ENCODE assay signal across 9 cellular contexts in genomic region chr3:169771651-169772529, GRCh38. TPM values are rescaled to one million over a fixed set of nuclear protein-coding genes. Genes with fewer than 3 reads are reported as not detected.
DNase-seq lines count a peak whose midpoint lies in the region; ATAC-seq and TF ChIP-seq lines count a peak whose summit lies in the region.
"Had no signal": no experiment of that assay in that cellular context is flagged by ENCODE, and none has a peak within 500 bp of the region (broad histone marks: within the 10 kb centered on the region; RNA-seq: fewer than 3 reads in every experiment).

No MANE protein-coding gene starts in this region.

- CTCF ChIA-PET in activated CD4-positive, alpha-beta memory T cell treated with anti-CD3 and anti-CD28 coated beads for 36 hours (lab: Charles Lee): interaction anchor here (0.7 to 2.1 kb wide), 4 partner anchors 10 to 197 kb away, joined by 3 to 22 read pairs (median 4); partner anchors contain the start of gene SEC62

- H3K9me3 Mint-ChIP-seq in activated CD4-positive, alpha-beta memory T cell treated with anti-CD3 and anti-CD28 coated beads for 36 hours: no peaks in the 10 kb centered on the region

- DNase-seq in EH (ENCODE audit: low read depth): peak; percentile 80
- DNase-seq in HS-27A (ENCODE audit: low read depth): peak; percentile 85
- DNase-seq in NCI-H82 treated with DMSO at 0.1 percent for 48 hours (lab: John Stamatoyannopoulos, UW; ENCODE audit: unreplicated experiment): peak; percentile 82
- peak; percentile 60 for DNase-seq in activated CD4-positive, alpha-beta memory T cell treated with anti-CD3 and anti-CD28 coated beads for 36 hours
- DNase-seq in effector CD8-positive, alpha-beta T cell (lab: John Stamatoyannopoulos, UW): peak; percentile 54
- peak; percentile 52 for DNase-seq in lower lobe of right lung
- peak in 2 of 3 donors; percentile 20 to 26 for DNase-seq in stimulated activated CD4-positive, alpha-beta T cell treated with anti-CD3 and anti-CD28 coated beads, TNF-alpha, amount 100 ng/mL, for 48 hours (ENCODE audit: low read depth in 3 of 3)
- no peak for DNase-seq in GM19240 (ENCODE audit: insufficient read length, low spot score)

- peaks cover 35% of the 10 kb centered on the region for H3K4me1 Mint-ChIP-seq in activated CD4-positive, alpha-beta memory T cell treated with anti-CD3 and anti-CD28 coated beads for 36 hours (ENCODE audit: low read depth)

- no peak for TF ChIP-seq CTCF in lower lobe of right lung (IDR thresholded peaks at IDR 0.05)

- intact Hi-C loops in activated CD4-positive, alpha-beta memory T cell treated with anti-CD3 and anti-CD28 coated beads for 36 hours (cut with micrococcal nuclease): loop anchor here (1.0 to 2.0 kb wide), 8 partner anchors 13 to 1689 kb away; partner anchors contain the start of genes EIF5A2, PRKCI, SEC62 and TNIK
- intact Hi-C loops in lower lobe of right lung (cut with DNase I): no loop called here

- peaks cover 25% of the 10 kb centered on the region for H3K4me1 ChIP-seq in lower lobe of right lung

- peak overlapping the region; percentile 99 for H3K27ac ChIP-seq in lower lobe of right lung

- H3K27me3 ChIP-seq in lower lobe of right lung (ENCODE audit: low read depth): no peaks in the 10 kb centered on the region

- peaks cover 27% of the 10 kb centered on the region for H3K36me3 ChIP-seq in lower lobe of right lung

- H3K4me3 Mint-ChIP-seq in activated CD4-positive, alpha-beta memory T cell treated with anti-CD3 and anti-CD28 coated beads for 36 hours: peak overlapping the region; percentile 96

- H3K4me3 ChIP-seq in lower lobe of right lung: peak overlapping the region; percentile 95

- POLR2A ChIA-PET in activated CD4-positive, alpha-beta memory T cell treated with anti-CD3 and anti-CD28 coated beads for 36 hours (lab: Charles Lee): interaction anchor here (0.7 to 3.5 kb wide), 5 partner anchors 8 to 283 kb away, joined by 3 to 34 read pairs (median 5); partner anchors contain the start of genes SEC62 and TERC

- no peaks in the 10 kb centered on the region for H3K9me3 ChIP-seq in lower lobe of right lung

- ATAC-seq in lower lobe of right lung: peak; percentile 47 to 67

- H3K27me3 Mint-ChIP-seq in activated CD4-positive, alpha-beta memory T cell treated with anti-CD3 and anti-CD28 coated beads for 36 hours: no peaks in the 10 kb centered on the region

- H3K36me3 Mint-ChIP-seq in activated CD4-positive, alpha-beta memory T cell treated with anti-CD3 and anti-CD28 coated beads for 36 hours: peaks cover 18% of the 10 kb centered on the region

- peak overlapping the region; percentile 97 for H3K27ac Mint-ChIP-seq in activated CD4-positive, alpha-beta memory T cell treated with anti-CD3 and anti-CD28 coated beads for 36 hours

RNA-seq across cellular contexts. Expression of gene MYNN, which starts 1.3 kb away (rescaled TPM):
- total RNA-seq in activated CD4-positive, alpha-beta memory T cell treated with anti-CD3 and anti-CD28 coated beads for 36 hours: 10 to 100 TPM; 12.8 to 14.0 TPM
- total RNA-seq in lower lobe of right lung: 15.0 TPM

RNA-seq across cellular contexts. Expression of gene ACTRT3, which starts 2.5 kb away (rescaled TPM):
- 1 to 10 TPM in 1 of 2 experiments, under 1 TPM in 1; 0.76 to 1.0 TPM for total RNA-seq in activated CD4-positive, alpha-beta memory T cell treated with anti-CD3 and anti-CD28 coated beads for 36 hours
- 0.92 TPM for total RNA-seq in lower lobe of right lung

RNA-seq across cellular contexts. Expression of gene TERC, which starts 7.0 kb away (rescaled TPM):
- 10 to 100 TPM; 11.5 to 19.2 TPM for total RNA-seq in activated CD4-positive, alpha-beta memory T cell treated with anti-CD3 and anti-CD28 coated beads for 36 hours
- 2.9 TPM for total RNA-seq in lower lobe of right lung

RNA-seq across cellular contexts. Expression of gene LRRIQ4, which starts 40.8 kb away (rescaled TPM):
- total RNA-seq in activated CD4-positive, alpha-beta memory T cell treated with anti-CD3 and anti-CD28 coated beads for 36 hours: under 1 TPM in 1 of 2 experiments, not detected in 1; 0.14 TPM
- not detected for total RNA-seq in lower lobe of right lung
- total RNA-seq: pulmonary artery endothelial cell had no signal

RNA-seq across cellular contexts. Expression of gene LRRC34, which starts 40.8 kb away (rescaled TPM):
- 1 to 10 TPM; 2.8 to 2.9 TPM for total RNA-seq in activated CD4-positive, alpha-beta memory T cell treated with anti-CD3 and anti-CD28 coated beads for 36 hours
- total RNA-seq in lower lobe of right lung: 4.8 TPM
